In genomic region chr17:42245183-42245582, GRCh38 we compare ENCODE assay signal across 1 cellular context.
TF ChIP-seq lines count a peak whose summit lies in the region.

No MANE protein-coding gene starts in this region.

TF ChIP-seq in HepG2, 621 proteins besides CTCF, POLR2A, EP300 and RAD21:
- TF ChIP-seq ZBTB33 (CRISPR knock-in tag; IDR thresholded peaks at IDR 0.05) (peak; percentile 93), HNF4A (CRISPR knock-in tag; IDR thresholded peaks at IDR 0.05) (peak; percentile 41)
